ENCODE assay signal across 18 cellular contexts in genomic region chr11:109658169-109658568, GRCh38.
"Had no signal": no experiment of that assay in that cellular context is flagged by ENCODE, and none has a peak within 500 bp of the region (broad histone marks: within the 10 kb centered on the region; RNA-seq: fewer than 3 reads in every experiment).

No MANE protein-coding gene starts in this region.

- H3K27ac ChIP-seq: SJCRH30 had no signal

- H3K4me1 ChIP-seq: SJCRH30 had no signal

- H3K27me3 ChIP-seq: SJCRH30 had no signal

- H3K36me3 ChIP-seq: SJCRH30 had no signal

- H3K9me3 ChIP-seq: SJCRH30 had no signal

- FAIRE-seq: RCC 7860 had no signal

- ATAC-seq: SK-N-SH treated with all-trans-retinoic acid at 6 μM for 48 hours had no signal

- H3K4me3 ChIP-seq: SJCRH30 had no signal

- DNase-seq: KBM-7, NCI-H1092, NCI-H1105 treated with DMSO at 0.1 percent for 48 hours, NCI-H1417 treated with DMSO at 0.1 percent for 48 hours, NCI-H146, NCI-H1694 treated with DMSO at 0.1 percent for 48 hours, NCI-H1930, NCI-H2081, NCI-H2107, NCI-H2227 treated with DMSO at 0.1 percent for 48 hours, NCI-H524, NCI-H69, NCI-H774, RPMI8226, SHP77 treated with DMSO at 0.1 percent for 48 hours, SJCRH30 had no signal
